ENCODE assay signal across 34 cellular contexts in the genomic region with DNA sequence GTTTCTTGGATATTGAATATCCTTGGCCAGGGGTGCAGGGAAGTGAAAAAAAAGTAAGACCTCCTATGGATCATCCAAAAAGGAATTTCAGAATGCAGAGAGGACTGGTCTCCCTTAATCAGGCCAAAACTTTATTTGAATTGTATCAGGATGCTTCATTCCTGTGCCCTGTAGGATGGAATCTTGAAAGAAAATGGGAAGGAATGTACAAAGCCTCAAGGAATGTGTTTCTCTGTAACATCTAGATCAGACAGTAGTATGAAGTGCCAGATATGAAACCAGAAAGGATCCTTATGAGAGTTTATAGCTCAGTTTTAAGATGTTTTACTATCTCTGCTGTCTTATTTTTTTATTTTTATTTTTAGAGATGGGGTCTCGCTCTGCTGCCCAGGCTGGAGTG. TPM values are rescaled to one million over a fixed set of nuclear protein-coding genes. Genes with fewer than 3 reads are reported as not detected.
A peak's percentile ranks its signal among the peaks of the same experiment; 100 is the strongest.
DNase-seq lines count a peak whose midpoint lies in the region; ATAC-seq, FAIRE-seq and TF ChIP-seq lines count a peak whose summit lies in the region.
"Had no signal": no experiment of that assay in that cellular context is flagged by ENCODE, and none has a peak within 500 bp of the region (broad histone marks: within the 10 kb centered on the region; RNA-seq: fewer than 3 reads in every experiment).

No MANE protein-coding gene starts in this region.

- no peak overlapping the region for H4K91ac ChIP-seq in IMR-90 (ENCODE audit: insufficient read depth, low read depth, low read length)

- no peak overlapping the region for H3K18ac ChIP-seq in IMR-90 (ENCODE audit: low read depth, low read length)

- H3K36me3 ChIP-seq in BJ (ENCODE audit: control insufficient read depth, insufficient read depth, low read length) (no peaks in the 10 kb centered on the region), IMR-90 (ENCODE audit: control insufficient read depth, insufficient read depth, low read length) (no peaks in the 10 kb centered on the region), astrocyte (ENCODE audit: insufficient read depth, low read length) (peaks cover 5% of the 10 kb centered on the region), HepG2 (replicated peaks in 1 of 2; ENCODE audit: control insufficient read depth in 1 of 2, insufficient read depth in 2 of 2, low read length in 2 of 2) (no peaks in the 10 kb centered on the region; a peak in 1 of 5 replicates), Karpas-422 (ENCODE audit: insufficient read depth, low read length) (peaks cover 18% of the 10 kb centered on the region)
- H3K36me3 ChIP-seq: lower lobe of right lung had no signal

- H2BK15ac ChIP-seq in IMR-90 (ENCODE audit: low read depth, low read length) = no peak overlapping the region

- no peak overlapping the region for H3K14ac ChIP-seq in IMR-90 (replicated peaks; ENCODE audit: low read depth, low read length)

- H3K4me3 ChIP-seq in BJ (ENCODE audit: low read depth, low read length) (no peak overlapping the region), IMR-90 (ENCODE audit: insufficient read depth, low read depth, low read length) (no peak overlapping the region), astrocyte (ENCODE audit: insufficient read depth, low read depth, low read length) (no peak overlapping the region), HepG2 (replicated peaks in 1 of 3; ENCODE audit: insufficient read depth in 1 of 3, low read depth in 2 of 3, low read length in 3 of 3) (no peak overlapping the region), Karpas-422 (ENCODE audit: low read length) (no peak overlapping the region)
- H3K4me3 ChIP-seq: heart left ventricle, lower lobe of right lung, mucosa of descending colon, psoas muscle had no signal

- intact Hi-C loops in IMR-90 (cut with micrococcal nuclease) = no loop called here
- intact Hi-C loops in HepG2 (cut with micrococcal nuclease; ENCODE audit: unreplicated experiment) = no loop called here

- in situ Hi-C loops in IMR-90 (cut with MboI; ENCODE audit: low sequenced_read_pairs) = no loop called here
- in situ Hi-C loops in G401 (cut with HindIII; ENCODE audit: low sequenced_read_pairs) = no loop called here
- in situ Hi-C loops in HepG2 (cut with HindIII; ENCODE audit: extremely low pct_ligation_motif_present, low pct_unique_long_range_greater_than_20kb) = no loop called here

- H3K4me3 Mint-ChIP-seq in astrocyte (ENCODE audit: unreplicated experiment) = no peak overlapping the region
- H3K4me3 Mint-ChIP-seq: activated naive CD4-positive, alpha-beta T cell treated with anti-CD3 and anti-CD28 coated beads, Interleukin-2, amount 50 U/mL, for 24 hours; natural killer cell treated with Interleukin-12 subunit alpha and Interleukin-12 subunit beta and Interleukin-15 and Interleukin-18, amount 100 ng/mL, for 72 hours; stimulated activated naive B cell treated with anti-CD40 and anti-IgM and Interleukin-4, amounts not matched to agents 10 μg/mL and 1 μg/mL and 100 μg/mL, for 72 hours; type B pancreatic cell had no signal

- BruUV-seq in IMR-90 (replicated peaks; lab: Mats Ljungman, UMichigan) (no TSS peak), HepG2 (replicated peaks; lab: Mats Ljungman, UMichigan) (no TSS peak)

- H2AK5ac ChIP-seq in IMR-90 (ENCODE audit: low read depth, low read length) = no peak overlapping the region

- H3K9me3 Mint-ChIP-seq in astrocyte (ENCODE audit: unreplicated experiment) = no peaks in the 10 kb centered on the region
- H3K9me3 Mint-ChIP-seq: activated naive CD4-positive, alpha-beta T cell treated with anti-CD3 and anti-CD28 coated beads, Interleukin-2, amount 50 U/mL, for 24 hours; natural killer cell treated with Interleukin-12 subunit alpha and Interleukin-12 subunit beta and Interleukin-15 and Interleukin-18, amount 100 ng/mL, for 72 hours; type B pancreatic cell had no signal

- no CpG with 5 or more reads among the region's 1 CpG for WGBS in IMR-90 (ENCODE audit: extremely low coverage in 2 of 2, insufficient read length in 1 of 2), 2 experiments
- WGBS in HepG2 (ENCODE audit: low lambda C conversion rate) = 100% methylated on average over 1 of the region's 1 CpG

- H3K4me1 ChIP-seq in IMR-90 (ENCODE audit: control insufficient read depth, insufficient read depth, low read length) (peaks cover 10% of the 10 kb centered on the region), astrocyte (ENCODE audit: insufficient read depth, low read length) (peaks cover 8% of the 10 kb centered on the region), HepG2 (ENCODE audit: insufficient read depth, low read length) (peaks cover 12% of the 10 kb centered on the region), Karpas-422 (ENCODE audit: low read length) (peaks cover 18% of the 10 kb centered on the region)

- POLR2A ChIA-PET in BJ (lab: Charles Lee) = no interaction called here
- POLR2A ChIA-PET in IMR-90 (lab: Charles Lee; ENCODE audit: unreplicated experiment) = no interaction called here
- POLR2A ChIA-PET in HepG2 (lab: Yijun Ruan, JAX) = no interaction called here

- peak; percentile 89 for ATAC-seq in IMR-90 (ENCODE audit: low read depth)
- ATAC-seq in HepG2 = no peak
- ATAC-seq: heart left ventricle; lower lobe of right lung; mucosa of descending colon; natural killer cell treated with Interleukin-12 subunit alpha and Interleukin-12 subunit beta and Interleukin-15 and Interleukin-18, amount 100 ng/mL, for 72 hours; PC-3; psoas muscle; sciatic nerve; stimulated activated naive B cell treated with anti-CD40 and anti-IgM and Interleukin-4, amounts not matched to agents 10 μg/mL and 1 μg/mL and 100 μg/mL, for 72 hours had no signal

- no peaks in the 10 kb centered on the region for H3K27me3 Mint-ChIP-seq in astrocyte (ENCODE audit: low read depth, unreplicated experiment)
- H3K27me3 Mint-ChIP-seq: activated naive CD4-positive, alpha-beta T cell treated with anti-CD3 and anti-CD28 coated beads, Interleukin-2, amount 50 U/mL, for 24 hours; natural killer cell treated with Interleukin-12 subunit alpha and Interleukin-12 subunit beta and Interleukin-15 and Interleukin-18, amount 100 ng/mL, for 72 hours; stimulated activated naive B cell treated with anti-CD40 and anti-IgM and Interleukin-4, amounts not matched to agents 10 μg/mL and 1 μg/mL and 100 μg/mL, for 72 hours; type B pancreatic cell had no signal

- no peaks in the 10 kb centered on the region for H3K9me2 ChIP-seq in Karpas-422 (replicated peaks; ENCODE audit: insufficient read depth, low read length)

- no peak overlapping the region for H3K27ac Mint-ChIP-seq in astrocyte (ENCODE audit: unreplicated experiment)
- H3K27ac Mint-ChIP-seq: activated naive CD4-positive, alpha-beta T cell treated with anti-CD3 and anti-CD28 coated beads, Interleukin-2, amount 50 U/mL, for 24 hours; natural killer cell treated with Interleukin-12 subunit alpha and Interleukin-12 subunit beta and Interleukin-15 and Interleukin-18, amount 100 ng/mL, for 72 hours; stimulated activated naive B cell treated with anti-CD40 and anti-IgM and Interleukin-4, amounts not matched to agents 10 μg/mL and 1 μg/mL and 100 μg/mL, for 72 hours; type B pancreatic cell had no signal

- no peak overlapping the region for H2BK20ac ChIP-seq in IMR-90 (ENCODE audit: low read depth, low read length)

- no peak for TF ChIP-seq EP300 in HepG2 (IDR thresholded peaks at IDR 0.05; ENCODE audit: low read depth in 2 of 2, low read length in 2 of 2)
- TF ChIP-seq EP300 in HepG2 (CRISPR knock-in tag; IDR thresholded peaks at IDR 0.05; ENCODE audit: borderline replicate concordance) = no peak

- H3K9me3 ChIP-seq in IMR-90 (ENCODE audit: control insufficient read depth, insufficient read depth, low read length) = no peaks in the 10 kb centered on the region
- no peaks in the 10 kb centered on the region for H3K9me3 ChIP-seq in astrocyte (ENCODE audit: insufficient read depth, low read depth, low read length)
- no peaks in the 10 kb centered on the region for H3K9me3 ChIP-seq in HepG2 (ENCODE audit: low read length)
- H3K9me3 ChIP-seq in Karpas-422 (ENCODE audit: low read length) = no peaks in the 10 kb centered on the region
- H3K9me3 ChIP-seq: Caco-2, heart left ventricle, lower lobe of right lung, mucosa of descending colon, psoas muscle had no signal

- H3K27ac ChIP-seq in IMR-90 (ENCODE audit: insufficient read depth, low read length) (peak overlapping the region; percentile 13; the same call in 1 of the 2 replicates), astrocyte (ENCODE audit: low read depth, low read length) (no peak overlapping the region), HepG2 (ENCODE audit: extremely low read length, insufficient read depth, low read length) (no peak overlapping the region), Karpas-422 (ENCODE audit: low read length) (no peak overlapping the region)
- H3K27ac ChIP-seq: heart left ventricle, lower lobe of right lung, psoas muscle had no signal

- H3K23ac ChIP-seq in IMR-90 (ENCODE audit: low read depth, low read length) = no peak overlapping the region

- peaks cover 2% of the 10 kb centered on the region for H3K36me3 Mint-ChIP-seq in astrocyte (ENCODE audit: low read depth, unreplicated experiment)

- peaks cover 20 to 49% of the 10 kb centered on the region in 2 experiments for H3K79me1 ChIP-seq in IMR-90 (ENCODE audit: low read depth in 1 of 2, low read length in 2 of 2)

- H3K4me2 ChIP-seq in IMR-90 (ENCODE audit: low read depth, low read length) (no peak overlapping the region), astrocyte (ENCODE audit: low read length) (no peak overlapping the region), HepG2 (ENCODE audit: low read depth, low read length) (no peak overlapping the region), Karpas-422 (ENCODE audit: low read depth, low read length, poor library complexity, severe bottlenecking) (no peak overlapping the region)

- no peak for TF ChIP-seq POLR2A in IMR-90 (IDR thresholded peaks at IDR 0.05; ENCODE audit: low read depth, low read length)
- no peak for TF ChIP-seq POLR2A in HepG2 (IDR thresholded peaks at IDR 0.05; ENCODE audit: insufficient read depth in 1 of 2, low read depth in 2 of 2, low read length in 2 of 2)

- no peak overlapping the region for H4K5ac ChIP-seq in IMR-90 (ENCODE audit: low read depth, low read length)

- H4K20me1 ChIP-seq in IMR-90 (ENCODE audit: insufficient read depth, low read length) (no peaks in the 10 kb centered on the region), astrocyte (ENCODE audit: insufficient read depth, low read length) (no peaks in the 10 kb centered on the region), HepG2 (ENCODE audit: insufficient read depth, low read length) (no peaks in the 10 kb centered on the region), Karpas-422 (ENCODE audit: insufficient read depth, low read depth, low read length) (no peaks in the 10 kb centered on the region)

- peaks cover 6% of the 10 kb centered on the region for H3K9me1 ChIP-seq in IMR-90 (ENCODE audit: insufficient read depth, low read length)

- peak overlapping the region; percentile 57 for H2BK5ac ChIP-seq in IMR-90 (ENCODE audit: low read depth, low read length, poor library complexity, severe bottlenecking)

- dilution Hi-C loops in IMR-90 (cut with HindIII; ENCODE audit: low sequenced_read_pairs, unreplicated experiment) = no loop called here

- no peak overlapping the region for H3K9ac ChIP-seq in IMR-90 (ENCODE audit: low read depth, low read length)
- H3K9ac ChIP-seq in astrocyte (ENCODE audit: low read length) = no peak overlapping the region
- H3K9ac ChIP-seq in HepG2 (ENCODE audit: insufficient read depth, low read depth, low read length) = no peak overlapping the region
- H3K9ac ChIP-seq in Karpas-422 (ENCODE audit: low read length) = no peak overlapping the region

- peak; percentile 28 for DNase-seq in BJ (ENCODE audit: low read depth)
- DNase-seq in IMR-90 = peak; percentile 38
- DNase-seq in astrocyte (ENCODE audit: low read depth) = peak; percentile 48
- peak; percentile 20 for DNase-seq in iris pigment epithelial cell (ENCODE audit: low read depth)
- no peak for DNase-seq in SW480 (ENCODE audit: low spot score)
- no peak for DNase-seq in G401 (ENCODE audit: low spot score)
- DNase-seq in HepG2 (ENCODE audit: low spot score) = no peak
- no peak for DNase-seq in Karpas-422
- DNase-seq: activated T-cell treated with anti-CD3 and anti-CD28 coated beads for 4 hours; C1 segment of cervical spinal cord; Caco-2; caudate nucleus; DMS53; foreskin melanocyte; GF-D8; heart left ventricle; KBM-7; lower lobe of right lung; mucosa of descending colon; NCI-H1417; NCI-H2081; NCI-H2227 treated with DMSO at 0.1 percent for 48 hours; NCI-H526; occipital lobe; PC-3; psoas muscle; Right ventricle myocardium superior; stimulated activated CD4-positive, alpha-beta T cell treated with anti-CD3 and anti-CD28 coated beads, Interleukin-15, amount 100 ng/mL, for 24 hours; stimulated activated naive B cell treated with anti-CD40 and anti-IgM and Interleukin-4, amounts not matched to agents 10 μg/mL and 1 μg/mL and 100 μg/mL, for 72 hours had no signal

- no peak overlapping the region for H2AFZ ChIP-seq in IMR-90 (replicated peaks; ENCODE audit: low read length, poor library complexity)
- H2AFZ ChIP-seq in astrocyte (ENCODE audit: low read depth, low read length) = no peak overlapping the region
- H2AFZ ChIP-seq in HepG2 (ENCODE audit: low read length) = no peak overlapping the region
- no peak overlapping the region for H2AFZ ChIP-seq in Karpas-422 (ENCODE audit: low read length)

- no peaks in the 10 kb centered on the region for H3K27me3 ChIP-seq in BJ (ENCODE audit: control insufficient read depth, insufficient read depth, low read length)
- no peaks in the 10 kb centered on the region for H3K27me3 ChIP-seq in IMR-90 (ENCODE audit: control insufficient read depth, insufficient read depth, low read length)
- H3K27me3 ChIP-seq in astrocyte (ENCODE audit: insufficient read depth, low read length) = no peaks in the 10 kb centered on the region
- no peaks in the 10 kb centered on the region; a peak in 1 of 5 replicates for H3K27me3 ChIP-seq in HepG2 (ENCODE audit: control insufficient read depth in 1 of 2, insufficient read depth in 2 of 2, low read length in 2 of 2)
- H3K27me3 ChIP-seq in Karpas-422 (ENCODE audit: low read length) = no peaks in the 10 kb centered on the region
- H3K27me3 ChIP-seq: heart left ventricle had no signal

- peaks cover 6% of the 10 kb centered on the region for H3K4me1 Mint-ChIP-seq in astrocyte (ENCODE audit: low read depth, unreplicated experiment)

- no peak overlapping the region for H2AK9ac ChIP-seq in IMR-90 (replicated peaks; ENCODE audit: low read depth, low read length, poor library complexity)

- H3K4ac ChIP-seq in IMR-90 (ENCODE audit: low read depth, low read length) = no peak overlapping the region

- H3K79me2 ChIP-seq in astrocyte (ENCODE audit: insufficient read depth, low read length) (peaks cover 15% of the 10 kb centered on the region), HepG2 (ENCODE audit: insufficient read depth, low read length) (peaks cover 18% of the 10 kb centered on the region), Karpas-422 (ENCODE audit: low read length) (peaks cover 23% of the 10 kb centered on the region)

- no peak for FAIRE-seq in astrocyte (lab: Jason Lieb, UNC)
- no peak for FAIRE-seq in HepG2 (lab: Jason Lieb, UNC)
- FAIRE-seq: HTR-8/SVneo had no signal

- no peak overlapping the region for H2BK120ac ChIP-seq in IMR-90 (ENCODE audit: low read depth, low read length)

- H3K56ac ChIP-seq in IMR-90 (ENCODE audit: extremely low read depth, insufficient read depth, low read length) = no peak overlapping the region

- CTCF ChIA-PET in BJ (lab: Yijun Ruan, JAX) (interaction anchor here (1.3 to 1.6 kb wide), 2 partner anchors 59 to 71 kb away, joined by 4 read pairs; no protein-coding TSS in a partner anchor), IMR-90 (lab: Yijun Ruan, JAX) (interaction anchor here (0.6 kb wide), 1 partner anchor 14 kb away, joined by 4 read pairs; no protein-coding TSS in a partner anchor), HepG2 (lab: Yijun Ruan, JAX; ENCODE audit: low intra/inter-chr PET ratio, low total read pairs) (no interaction called here)

- no peak overlapping the region for H4K8ac ChIP-seq in IMR-90 (ENCODE audit: low read depth in 2 of 2, low read length in 2 of 2)

- no peak for TF ChIP-seq CTCF in BJ (IDR thresholded peaks at IDR 0.05; ENCODE audit: insufficient read depth, low read depth, low read length)
- TF ChIP-seq CTCF in IMR-90 (conservative IDR thresholded peaks at IDR 0.05; ENCODE audit: low read depth, low read length) = no peak
- no peak for TF ChIP-seq CTCF in astrocyte (IDR thresholded peaks at IDR 0.05; ENCODE audit: insufficient read depth, low read depth, low read length)
- TF ChIP-seq CTCF in HepG2 (CRISPR knock-in tag; IDR thresholded peaks at IDR 0.05) = no peak

- no peak for TF ChIP-seq RAD21 in IMR-90 (IDR thresholded peaks at IDR 0.05; ENCODE audit: low read length)
- no peak for TF ChIP-seq RAD21 in HepG2 (CRISPR knock-in tag; IDR thresholded peaks at IDR 0.05)

RNA-seq across cellular contexts. Expression of a gene that starts 6.5 kb away (rescaled TPM):
- polyA plus RNA-seq in BJ (2011; rRNA removed) (25.4 and 36.1 TPM in 2 replicates), IMR-90 (2012; rRNA removed) (19.2 and 21.4 TPM in 2 replicates), HepG2 (2011; rRNA removed) (19.1 and 22.3 TPM in 2 replicates)
- polyA minus RNA-seq in BJ (2011; rRNA and poly(A)+ RNA removed) = 73.2 and 89.7 TPM in 2 replicates
- total RNA-seq in IMR-90 (2012; rRNA removed) (33.2 and 39.7 TPM in 2 replicates), astrocyte (68.0 and 80.6 TPM in 2 replicates), HepG2 (2016; rRNA removed; fragmentation: Illumina TruSeq; extraction: Trizol) (30.1 and 42.6 TPM in 2 replicates)
- 5.4 and 7.8 TPM in 2 replicates for polyA plus RNA-seq in IMR-90 (2012; cell fraction: cytosol; rRNA removed)
- polyA plus RNA-seq in IMR-90 (2012; cell fraction: nucleus; rRNA removed; ENCODE audit: low replicate concordance) = 2.7 and 13.0 TPM in 2 replicates
- 22.7 and 33.8 TPM in 2 replicates for total RNA-seq in G401 (2014; rRNA removed; shearing (Covaris generic))
- 43.4 and 48.1 TPM in 2 replicates for total RNA-seq in HepG2 (2016; cell fraction: cytosol; rRNA removed; fragmentation: Illumina TruSeq; extraction: Trizol; ENCODE audit: low read depth)
- total RNA-seq in HepG2 (2016; cell fraction: insoluble cytoplasmic fraction; rRNA removed; fragmentation: Illumina TruSeq; extraction: Trizol) = 27.3 and 33.3 TPM in 2 replicates
- total RNA-seq in HepG2 (2016; cell fraction: membrane; rRNA removed; fragmentation: Illumina TruSeq; extraction: Trizol) = 30.5 and 34.7 TPM in 2 replicates
- 30.5 and 39.7 TPM in 2 replicates for total RNA-seq in HepG2 (2016; cell fraction: nucleus; rRNA removed; fragmentation: Illumina TruSeq; extraction: Trizol)
- 11.2 and 15.3 TPM in 2 replicates for polyA plus RNA-seq in HepG2 (2011; cell fraction: cytosol; rRNA removed)
- polyA plus RNA-seq in HepG2 (2011; cell fraction: nucleus; rRNA removed) = 8.4 and 11.1 TPM in 2 replicates
- polyA plus RNA-seq in HepG2 (2012) = 14.8 and 15.1 TPM in 2 replicates
- polyA plus RNA-seq in HepG2 (2016; cell fraction: cytosol; fragmentation: Illumina TruSeq; extraction: Trizol; ENCODE audit: low read depth) = 4.8 and 7.7 TPM in 2 replicates
- polyA plus RNA-seq in HepG2 (2016; cell fraction: insoluble cytoplasmic fraction; fragmentation: Illumina TruSeq; extraction: Trizol; ENCODE audit: low read depth) = 27.1 and 32.0 TPM in 2 replicates
- 13.0 and 17.1 TPM in 2 replicates for polyA plus RNA-seq in HepG2 (2016; cell fraction: membrane; fragmentation: Illumina TruSeq; extraction: Trizol; ENCODE audit: low read depth)
- 23.7 and 27.1 TPM in 2 replicates for polyA plus RNA-seq in HepG2 (2016; cell fraction: nucleus; fragmentation: Illumina TruSeq; extraction: Trizol; ENCODE audit: insufficient read depth, low read depth)
- 15.6 and 77.8 TPM in 2 replicates for polyA minus RNA-seq in HepG2 (2011; rRNA and poly(A)+ RNA removed; ENCODE audit: low replicate concordance)
- polyA minus RNA-seq in HepG2 (2011; cell fraction: cytosol; rRNA and poly(A)+ RNA removed) = 24.6 and 34.5 TPM in 2 replicates
- polyA minus RNA-seq in HepG2 (2011; cell fraction: nucleus; rRNA and poly(A)+ RNA removed) = 61.4 and 73.0 TPM in 2 replicates
- total RNA-seq in Karpas-422 (2014; rRNA removed; shearing (Covaris generic); ENCODE audit: low replicate concordance) = 48.7 and 67.1 TPM in 2 replicates

Comparison
In these comparisons a context has a peak if more than half of its experiments do, and no peak if none do; other contexts are left out.
1. DNase-seq: peak in BJ (single experiment), IMR-90 (single experiment), astrocyte (single experiment) and iris pigment epithelial cell (single experiment); none in SW480 (single experiment), G401 (single experiment), HepG2 (single experiment) and Karpas-422 (single experiment).